Comparison of ENCODE assay signal across 9 cellular contexts in the genomic region with DNA sequence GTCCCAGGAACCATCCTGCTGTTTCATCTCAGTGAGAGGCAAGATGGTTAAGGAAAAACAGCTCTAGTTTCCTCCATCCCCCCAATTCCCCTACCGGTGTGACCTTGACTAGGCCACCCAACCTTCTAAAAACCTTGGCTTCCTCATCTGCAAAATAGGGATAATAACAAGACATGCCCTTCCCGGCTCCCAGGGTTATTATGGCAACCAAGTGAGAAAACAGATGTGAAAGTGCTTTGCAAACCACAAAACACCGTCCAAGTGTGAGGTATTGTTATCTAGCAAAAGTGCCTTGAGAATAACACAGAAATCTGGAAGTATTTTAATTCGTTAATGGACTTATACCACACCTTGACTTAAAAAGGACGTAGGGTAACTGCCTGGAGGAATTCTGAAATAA.
DNase-seq lines count a peak whose midpoint lies in the region; ATAC-seq and TF ChIP-seq lines count a peak whose summit lies in the region.
"Had no signal": no experiment of that assay in that cellular context is flagged by ENCODE, and none has a peak within 500 bp of the region (broad histone marks: within the 10 kb centered on the region; RNA-seq: fewer than 3 reads in every experiment).

No MANE protein-coding gene starts in this region.

- H3K4me3 Mint-ChIP-seq in activated naive CD4-positive, alpha-beta T cell treated with anti-CD3 and anti-CD28 coated beads, Interleukin-2, amount 50 U/mL, for 24 hours: no peak overlapping the region
- peak overlapping the region; percentile 91 for H3K4me3 Mint-ChIP-seq in activated T-helper 17 cell treated with anti-CD3 and anti-CD28 coated beads, Interleukin-2, amount 50 U/mL, for 72 hours

- H3K9me3 Mint-ChIP-seq in activated naive CD4-positive, alpha-beta T cell treated with anti-CD3 and anti-CD28 coated beads, Interleukin-2, amount 50 U/mL, for 24 hours: no peaks in the 10 kb centered on the region
- peaks cover 4% of the 10 kb centered on the region for H3K9me3 Mint-ChIP-seq in activated T-helper 17 cell treated with anti-CD3 and anti-CD28 coated beads, Interleukin-2, amount 50 U/mL, for 72 hours

- peaks cover 100% of the 10 kb centered on the region for H3K4me1 Mint-ChIP-seq in activated naive CD4-positive, alpha-beta T cell treated with anti-CD3 and anti-CD28 coated beads, Interleukin-2, amount 50 U/mL, for 24 hours
- H3K4me1 Mint-ChIP-seq in activated T-helper 17 cell treated with anti-CD3 and anti-CD28 coated beads, Interleukin-2, amount 50 U/mL, for 72 hours: peaks cover 71% of the 10 kb centered on the region

- no peak for DNase-seq in activated naive CD4-positive, alpha-beta T cell treated with Interleukin-2 at 50 U/mL for 16 hours
- DNase-seq in left lung: no peak
- DNase-seq in tibial artery: no peak
- no peak for DNase-seq in AML-193 (lab: John Stamatoyannopoulos, UW)
- no peak for DNase-seq in NCI-H2029 treated with DMSO at 0.1 percent for 48 hours (lab: John Stamatoyannopoulos, UW)

- H3K27me3 ChIP-seq in left lung (no peaks in the 10 kb centered on the region), tibial artery (no peaks in the 10 kb centered on the region)
- H3K27me3 ChIP-seq: ovary had no signal

- no peaks in the 10 kb centered on the region for H3K36me3 ChIP-seq in left lung
- no peaks in the 10 kb centered on the region for H3K36me3 ChIP-seq in tibial artery
- H3K36me3 ChIP-seq: ovary had no signal

- H3K4me1 ChIP-seq in left lung (peaks cover 28 to 96% of the 10 kb centered on the region in 2 donors), tibial artery (peaks cover 4 to 71% (median 35%) of the 10 kb centered on the region in 4 donors)

- no peak for ATAC-seq in activated T-helper 17 cell treated with anti-CD3 and anti-CD28 coated beads, Interleukin-2, amount 50 U/mL, for 72 hours (replicated peaks)
- ATAC-seq in left lung (no peak), HG03175 (IDR thresholded peaks at IDR 0.05; ENCODE audit: unreplicated experiment) (no peak)

- H3K9me3 ChIP-seq in left lung (no peaks in the 10 kb centered on the region), tibial artery (no peaks in the 10 kb centered on the region)
- H3K9me3 ChIP-seq: ovary had no signal

- TF ChIP-seq CTCF in left lung (IDR thresholded peaks at IDR 0.05): no peak
- no peak for TF ChIP-seq CTCF in tibial artery (IDR thresholded peaks at IDR 0.05)

- H3K36me3 Mint-ChIP-seq in activated naive CD4-positive, alpha-beta T cell treated with anti-CD3 and anti-CD28 coated beads, Interleukin-2, amount 50 U/mL, for 24 hours: peaks cover 7% of the 10 kb centered on the region
- H3K36me3 Mint-ChIP-seq in activated T-helper 17 cell treated with anti-CD3 and anti-CD28 coated beads, Interleukin-2, amount 50 U/mL, for 72 hours (ENCODE audit: low read depth): peaks cover 61% of the 10 kb centered on the region

- peak overlapping the region; percentile 95 for H3K27ac Mint-ChIP-seq in activated naive CD4-positive, alpha-beta T cell treated with anti-CD3 and anti-CD28 coated beads, Interleukin-2, amount 50 U/mL, for 24 hours
- peak overlapping the region; percentile 97 for H3K27ac Mint-ChIP-seq in activated T-helper 17 cell treated with anti-CD3 and anti-CD28 coated beads, Interleukin-2, amount 50 U/mL, for 72 hours

- H3K4me3 ChIP-seq in left lung (no peak overlapping the region), tibial artery (no peak overlapping the region)
- H3K4me3 ChIP-seq: ovary had no signal

- H3K27me3 Mint-ChIP-seq in activated naive CD4-positive, alpha-beta T cell treated with anti-CD3 and anti-CD28 coated beads, Interleukin-2, amount 50 U/mL, for 24 hours: no peaks in the 10 kb centered on the region
- H3K27me3 Mint-ChIP-seq in activated T-helper 17 cell treated with anti-CD3 and anti-CD28 coated beads, Interleukin-2, amount 50 U/mL, for 72 hours: no peaks in the 10 kb centered on the region

- intact Hi-C loops in left lung (cut with DNase I) (no loop called here), tibial artery (cut with DNase I; ENCODE audit: low total_unique reads) (loop anchor here (5.0 kb wide), 1 partner anchor 61 kb away; a partner anchor contains a TSS)

- H3K27ac ChIP-seq in left lung (peak overlapping the region; percentile 65 to 97), tibial artery (peak overlapping the region; percentile 93 to 96)
